In the genomic region with DNA sequence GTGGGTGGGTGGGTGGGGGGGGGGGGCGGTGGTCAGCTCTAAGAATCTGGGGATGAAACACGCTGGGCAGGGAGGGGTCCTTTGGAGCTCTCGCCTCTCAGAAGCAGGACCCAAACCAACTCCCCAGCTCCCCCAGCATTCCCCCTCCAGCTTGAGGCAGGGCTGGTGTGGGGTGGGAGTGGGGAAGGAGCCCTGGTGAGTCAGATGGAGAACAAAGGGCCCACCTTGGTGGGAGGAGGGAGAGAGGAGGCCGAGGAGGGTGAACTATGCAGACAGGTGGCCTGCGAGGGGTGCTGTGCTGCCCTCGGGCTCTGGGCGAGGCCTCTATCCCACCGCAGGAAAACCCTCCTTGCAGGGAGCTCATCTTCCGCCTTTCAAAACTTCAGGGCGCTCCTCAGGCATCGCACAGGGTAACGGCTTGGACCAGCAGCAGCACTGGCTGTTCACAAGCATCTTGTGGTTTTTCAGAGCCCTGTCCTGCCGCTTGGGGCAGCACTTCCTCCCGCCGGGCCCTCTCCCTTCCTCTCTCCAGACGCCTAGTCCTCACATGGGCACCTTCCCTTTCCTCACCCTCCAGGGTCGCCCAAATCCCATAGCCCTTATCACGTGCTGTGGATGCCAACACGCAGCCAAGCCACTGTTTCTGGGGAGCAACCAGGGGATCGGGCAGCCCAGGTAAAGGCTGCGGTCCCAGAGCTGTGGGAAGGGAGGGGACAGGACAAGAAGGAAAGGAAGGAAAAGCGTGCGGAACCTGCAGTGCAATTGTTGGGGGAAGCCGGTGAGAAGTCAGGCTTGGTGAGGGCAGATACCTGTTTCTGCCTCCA, we compare ENCODE assay signal across 1 cellular context.
TF ChIP-seq lines count a peak whose summit lies in the region.

No MANE protein-coding gene starts in this region.

TF ChIP-seq in HEK293, 187 proteins besides CTCF, POLR2A, EP300 and RAD21 (continued from another document and continues in another):
- TF ChIP-seq KLF16 (tag by site-specific recombination; IDR thresholded peaks at IDR 0.05) = no peak
- TF ChIP-seq, protein P1, sequence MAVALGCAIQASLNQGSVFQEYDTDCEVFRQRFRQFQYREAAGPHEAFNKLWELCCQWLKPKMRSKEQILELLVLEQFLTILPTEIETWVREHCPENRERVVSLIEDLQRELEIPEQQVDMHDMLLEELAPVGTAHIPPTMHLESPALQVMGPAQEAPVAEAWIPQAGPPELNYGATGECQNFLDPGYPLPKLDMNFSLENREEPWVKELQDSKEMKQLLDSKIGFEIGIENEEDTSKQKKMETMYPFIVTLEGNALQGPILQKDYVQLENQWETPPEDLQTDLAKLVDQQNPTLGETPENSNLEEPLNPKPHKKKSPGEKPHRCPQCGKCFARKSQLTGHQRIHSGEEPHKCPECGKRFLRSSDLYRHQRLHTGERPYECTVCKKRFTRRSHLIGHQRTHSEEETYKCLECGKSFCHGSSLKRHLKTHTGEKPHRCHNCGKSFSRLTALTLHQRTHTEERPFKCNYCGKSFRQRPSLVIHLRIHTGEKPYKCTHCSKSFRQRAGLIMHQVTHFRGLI (tag by site-specific recombination; IDR thresholded peaks at IDR 0.05) = no peak
- TF ChIP-seq, protein P2, sequence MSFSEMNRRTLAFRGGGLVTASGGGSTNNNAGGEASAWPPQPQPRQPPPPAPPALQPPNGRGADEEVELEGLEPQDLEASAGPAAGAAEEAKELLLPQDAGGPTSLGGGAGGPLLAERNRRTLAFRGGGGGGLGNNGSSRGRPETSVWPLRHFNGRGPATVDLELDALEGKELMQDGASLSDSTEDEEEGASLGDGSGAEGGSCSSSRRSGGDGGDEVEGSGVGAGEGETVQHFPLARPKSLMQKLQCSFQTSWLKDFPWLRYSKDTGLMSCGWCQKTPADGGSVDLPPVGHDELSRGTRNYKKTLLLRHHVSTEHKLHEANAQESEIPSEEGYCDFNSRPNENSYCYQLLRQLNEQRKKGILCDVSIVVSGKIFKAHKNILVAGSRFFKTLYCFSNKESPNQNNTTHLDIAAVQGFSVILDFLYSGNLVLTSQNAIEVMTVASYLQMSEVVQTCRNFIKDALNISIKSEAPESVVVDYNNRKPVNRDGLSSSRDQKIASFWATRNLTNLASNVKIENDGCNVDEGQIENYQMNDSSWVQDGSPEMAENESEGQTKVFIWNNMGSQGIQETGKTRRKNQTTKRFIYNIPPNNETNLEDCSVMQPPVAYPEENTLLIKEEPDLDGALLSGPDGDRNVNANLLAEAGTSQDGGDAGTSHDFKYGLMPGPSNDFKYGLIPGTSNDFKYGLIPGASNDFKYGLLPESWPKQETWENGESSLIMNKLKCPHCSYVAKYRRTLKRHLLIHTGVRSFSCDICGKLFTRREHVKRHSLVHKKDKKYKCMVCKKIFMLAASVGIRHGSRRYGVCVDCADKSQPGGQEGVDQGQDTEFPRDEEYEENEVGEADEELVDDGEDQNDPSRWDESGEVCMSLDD (tag by site-specific recombination; IDR thresholded peaks at IDR 0.05) = no peak
- TF ChIP-seq ZNF221 (tag by site-specific recombination; IDR thresholded peaks at IDR 0.05; ENCODE audit: borderline replicate concordance) = no peak
- no peak for TF ChIP-seq ZNF626 (tag by site-specific recombination; IDR thresholded peaks at IDR 0.05)
- TF ChIP-seq ZNF23 (tag by site-specific recombination; IDR thresholded peaks at IDR 0.05; ENCODE audit: borderline replicate concordance) = no peak
- peak; percentile 44 for TF ChIP-seq ZNF335 (tag by site-specific recombination; conservative IDR thresholded peaks at IDR 0.05)
- TF ChIP-seq ZNF843 (tag by site-specific recombination; IDR thresholded peaks at IDR 0.05) = no peak
- TF ChIP-seq ZNF670 (tag by site-specific recombination; IDR thresholded peaks at IDR 0.05; ENCODE audit: low read depth) = no peak
- no peak for TF ChIP-seq ZNF701 (tag by site-specific recombination; IDR thresholded peaks at IDR 0.05)
- no peak for TF ChIP-seq ZNF664 (tag by site-specific recombination; IDR thresholded peaks at IDR 0.05)
- peak; percentile 32 for TF ChIP-seq SP2 (tag by site-specific recombination; IDR thresholded peaks at IDR 0.05)
- no peak for TF ChIP-seq ZNF24 (tag by site-specific recombination; IDR thresholded peaks at IDR 0.05)
- TF ChIP-seq ZNF184 (tag by site-specific recombination; IDR thresholded peaks at IDR 0.05) = no peak
- no peak for TF ChIP-seq ZNF404 (tag by site-specific recombination; IDR thresholded peaks at IDR 0.05)
- TF ChIP-seq ZFP41 (tag by site-specific recombination; IDR thresholded peaks at IDR 0.05; ENCODE audit: borderline replicate concordance) = no peak
- TF ChIP-seq SCRT2 (tag by site-specific recombination; IDR thresholded peaks at IDR 0.05) = no peak
- TF ChIP-seq IKZF3 (tag by site-specific recombination; IDR thresholded peaks at IDR 0.05) = peak; percentile 85
- TF ChIP-seq, protein P3, sequence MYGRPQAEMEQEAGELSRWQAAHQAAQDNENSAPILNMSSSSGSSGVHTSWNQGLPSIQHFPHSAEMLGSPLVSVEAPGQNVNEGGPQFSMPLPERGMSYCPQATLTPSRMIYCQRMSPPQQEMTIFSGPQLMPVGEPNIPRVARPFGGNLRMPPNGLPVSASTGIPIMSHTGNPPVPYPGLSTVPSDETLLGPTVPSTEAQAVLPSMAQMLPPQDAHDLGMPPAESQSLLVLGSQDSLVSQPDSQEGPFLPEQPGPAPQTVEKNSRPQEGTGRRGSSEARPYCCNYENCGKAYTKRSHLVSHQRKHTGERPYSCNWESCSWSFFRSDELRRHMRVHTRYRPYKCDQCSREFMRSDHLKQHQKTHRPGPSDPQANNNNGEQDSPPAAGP (tag by site-specific recombination; IDR thresholded peaks at IDR 0.05) = peak; percentile 25; the same call in 1 of the 2 replicates
- TF ChIP-seq, protein P4, sequence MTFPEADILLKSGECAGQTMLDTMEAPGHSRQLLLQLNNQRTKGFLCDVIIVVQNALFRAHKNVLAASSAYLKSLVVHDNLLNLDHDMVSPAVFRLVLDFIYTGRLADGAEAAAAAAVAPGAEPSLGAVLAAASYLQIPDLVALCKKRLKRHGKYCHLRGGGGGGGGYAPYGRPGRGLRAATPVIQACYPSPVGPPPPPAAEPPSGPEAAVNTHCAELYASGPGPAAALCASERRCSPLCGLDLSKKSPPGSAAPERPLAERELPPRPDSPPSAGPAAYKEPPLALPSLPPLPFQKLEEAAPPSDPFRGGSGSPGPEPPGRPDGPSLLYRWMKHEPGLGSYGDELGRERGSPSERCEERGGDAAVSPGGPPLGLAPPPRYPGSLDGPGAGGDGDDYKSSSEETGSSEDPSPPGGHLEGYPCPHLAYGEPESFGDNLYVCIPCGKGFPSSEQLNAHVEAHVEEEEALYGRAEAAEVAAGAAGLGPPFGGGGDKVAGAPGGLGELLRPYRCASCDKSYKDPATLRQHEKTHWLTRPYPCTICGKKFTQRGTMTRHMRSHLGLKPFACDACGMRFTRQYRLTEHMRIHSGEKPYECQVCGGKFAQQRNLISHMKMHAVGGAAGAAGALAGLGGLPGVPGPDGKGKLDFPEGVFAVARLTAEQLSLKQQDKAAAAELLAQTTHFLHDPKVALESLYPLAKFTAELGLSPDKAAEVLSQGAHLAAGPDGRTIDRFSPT (tag by site-specific recombination; IDR thresholded peaks at IDR 0.05) = 0 out of 2 replicates have a peak, but pooled peaks have one; percentile 63
- no peak for TF ChIP-seq ZNF248 (tag by site-specific recombination; IDR thresholded peaks at IDR 0.05)
- TF ChIP-seq ZBTB7A (tag by site-specific recombination; IDR thresholded peaks at IDR 0.05; ENCODE audit: low read depth) = no peak
- no peak for TF ChIP-seq ZNF202 (tag by site-specific recombination; IDR thresholded peaks at IDR 0.05; ENCODE audit: borderline replicate concordance)
- TF ChIP-seq, protein P5, sequence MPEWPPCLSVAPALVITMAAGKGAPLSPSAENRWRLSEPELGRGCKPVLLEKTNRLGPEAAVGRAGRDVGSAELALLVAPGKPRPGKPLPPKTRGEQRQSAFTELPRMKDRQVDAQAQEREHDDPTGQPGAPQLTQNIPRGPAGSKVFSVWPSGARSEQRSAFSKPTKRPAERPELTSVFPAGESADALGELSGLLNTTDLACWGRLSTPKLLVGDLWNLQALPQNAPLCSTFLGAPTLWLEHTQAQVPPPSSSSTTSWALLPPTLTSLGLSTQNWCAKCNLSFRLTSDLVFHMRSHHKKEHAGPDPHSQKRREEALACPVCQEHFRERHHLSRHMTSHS (tag by site-specific recombination; IDR thresholded peaks at IDR 0.05) = no peak
- TF ChIP-seq ZNF366 (tag by site-specific recombination; conservative IDR thresholded peaks at IDR 0.05) = 0 out of 2 replicates have a peak, but pooled peaks have one; percentile 27
- TF ChIP-seq GLI2 (tag by site-specific recombination; IDR thresholded peaks at IDR 0.05; ENCODE audit: borderline replicate concordance, low read depth) = no peak
- TF ChIP-seq OSR2 (tag by site-specific recombination; IDR thresholded peaks at IDR 0.05) = no peak
- TF ChIP-seq, protein P6, sequence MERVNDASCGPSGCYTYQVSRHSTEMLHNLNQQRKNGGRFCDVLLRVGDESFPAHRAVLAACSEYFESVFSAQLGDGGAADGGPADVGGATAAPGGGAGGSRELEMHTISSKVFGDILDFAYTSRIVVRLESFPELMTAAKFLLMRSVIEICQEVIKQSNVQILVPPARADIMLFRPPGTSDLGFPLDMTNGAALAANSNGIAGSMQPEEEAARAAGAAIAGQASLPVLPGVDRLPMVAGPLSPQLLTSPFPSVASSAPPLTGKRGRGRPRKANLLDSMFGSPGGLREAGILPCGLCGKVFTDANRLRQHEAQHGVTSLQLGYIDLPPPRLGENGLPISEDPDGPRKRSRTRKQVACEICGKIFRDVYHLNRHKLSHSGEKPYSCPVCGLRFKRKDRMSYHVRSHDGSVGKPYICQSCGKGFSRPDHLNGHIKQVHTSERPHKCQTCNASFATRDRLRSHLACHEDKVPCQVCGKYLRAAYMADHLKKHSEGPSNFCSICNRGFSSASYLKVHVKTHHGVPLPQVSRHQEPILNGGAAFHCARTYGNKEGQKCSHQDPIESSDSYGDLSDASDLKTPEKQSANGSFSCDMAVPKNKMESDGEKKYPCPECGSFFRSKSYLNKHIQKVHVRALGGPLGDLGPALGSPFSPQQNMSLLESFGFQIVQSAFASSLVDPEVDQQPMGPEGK (tag by site-specific recombination; IDR thresholded peaks at IDR 0.05) = no peak
- TF ChIP-seq, protein P7, sequence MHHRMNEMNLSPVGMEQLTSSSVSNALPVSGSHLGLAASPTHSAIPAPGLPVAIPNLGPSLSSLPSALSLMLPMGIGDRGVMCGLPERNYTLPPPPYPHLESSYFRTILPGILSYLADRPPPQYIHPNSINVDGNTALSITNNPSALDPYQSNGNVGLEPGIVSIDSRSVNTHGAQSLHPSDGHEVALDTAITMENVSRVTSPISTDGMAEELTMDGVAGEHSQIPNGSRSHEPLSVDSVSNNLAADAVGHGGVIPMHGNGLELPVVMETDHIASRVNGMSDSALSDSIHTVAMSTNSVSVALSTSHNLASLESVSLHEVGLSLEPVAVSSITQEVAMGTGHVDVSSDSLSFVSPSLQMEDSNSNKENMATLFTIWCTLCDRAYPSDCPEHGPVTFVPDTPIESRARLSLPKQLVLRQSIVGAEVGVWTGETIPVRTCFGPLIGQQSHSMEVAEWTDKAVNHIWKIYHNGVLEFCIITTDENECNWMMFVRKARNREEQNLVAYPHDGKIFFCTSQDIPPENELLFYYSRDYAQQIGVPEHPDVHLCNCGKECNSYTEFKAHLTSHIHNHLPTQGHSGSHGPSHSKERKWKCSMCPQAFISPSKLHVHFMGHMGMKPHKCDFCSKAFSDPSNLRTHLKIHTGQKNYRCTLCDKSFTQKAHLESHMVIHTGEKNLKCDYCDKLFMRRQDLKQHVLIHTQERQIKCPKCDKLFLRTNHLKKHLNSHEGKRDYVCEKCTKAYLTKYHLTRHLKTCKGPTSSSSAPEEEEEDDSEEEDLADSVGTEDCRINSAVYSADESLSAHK (tag by site-specific recombination; IDR thresholded peaks at IDR 0.05) = no peak
- TF ChIP-seq, protein P8, sequence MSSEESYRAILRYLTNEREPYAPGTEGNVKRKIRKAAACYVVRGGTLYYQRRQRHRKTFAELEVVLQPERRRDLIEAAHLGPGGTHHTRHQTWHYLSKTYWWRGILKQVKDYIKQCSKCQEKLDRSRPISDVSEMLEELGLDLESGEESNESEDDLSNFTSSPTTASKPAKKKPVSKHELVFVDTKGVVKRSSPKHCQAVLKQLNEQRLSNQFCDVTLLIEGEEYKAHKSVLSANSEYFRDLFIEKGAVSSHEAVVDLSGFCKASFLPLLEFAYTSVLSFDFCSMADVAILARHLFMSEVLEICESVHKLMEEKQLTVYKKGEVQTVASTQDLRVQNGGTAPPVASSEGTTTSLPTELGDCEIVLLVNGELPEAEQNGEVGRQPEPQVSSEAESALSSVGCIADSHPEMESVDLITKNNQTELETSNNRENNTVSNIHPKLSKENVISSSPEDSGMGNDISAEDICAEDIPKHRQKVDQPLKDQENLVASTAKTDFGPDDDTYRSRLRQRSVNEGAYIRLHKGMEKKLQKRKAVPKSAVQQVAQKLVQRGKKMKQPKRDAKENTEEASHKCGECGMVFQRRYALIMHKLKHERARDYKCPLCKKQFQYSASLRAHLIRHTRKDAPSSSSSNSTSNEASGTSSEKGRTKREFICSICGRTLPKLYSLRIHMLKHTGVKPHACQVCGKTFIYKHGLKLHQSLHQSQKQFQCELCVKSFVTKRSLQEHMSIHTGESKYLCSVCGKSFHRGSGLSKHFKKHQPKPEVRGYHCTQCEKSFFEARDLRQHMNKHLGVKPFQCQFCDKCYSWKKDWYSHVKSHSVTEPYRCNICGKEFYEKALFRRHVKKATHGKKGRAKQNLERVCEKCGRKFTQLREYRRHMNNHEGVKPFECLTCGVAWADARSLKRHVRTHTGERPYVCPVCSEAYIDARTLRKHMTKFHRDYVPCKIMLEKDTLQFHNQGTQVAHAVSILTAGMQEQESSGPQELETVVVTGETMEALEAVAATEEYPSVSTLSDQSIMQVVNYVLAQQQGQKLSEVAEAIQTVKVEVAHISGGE (tag by site-specific recombination; conservative IDR thresholded peaks at IDR 0.05; ENCODE audit: low read depth) = peak; percentile 64; the same call in 1 of the 2 replicates
- TF ChIP-seq, protein P9, sequence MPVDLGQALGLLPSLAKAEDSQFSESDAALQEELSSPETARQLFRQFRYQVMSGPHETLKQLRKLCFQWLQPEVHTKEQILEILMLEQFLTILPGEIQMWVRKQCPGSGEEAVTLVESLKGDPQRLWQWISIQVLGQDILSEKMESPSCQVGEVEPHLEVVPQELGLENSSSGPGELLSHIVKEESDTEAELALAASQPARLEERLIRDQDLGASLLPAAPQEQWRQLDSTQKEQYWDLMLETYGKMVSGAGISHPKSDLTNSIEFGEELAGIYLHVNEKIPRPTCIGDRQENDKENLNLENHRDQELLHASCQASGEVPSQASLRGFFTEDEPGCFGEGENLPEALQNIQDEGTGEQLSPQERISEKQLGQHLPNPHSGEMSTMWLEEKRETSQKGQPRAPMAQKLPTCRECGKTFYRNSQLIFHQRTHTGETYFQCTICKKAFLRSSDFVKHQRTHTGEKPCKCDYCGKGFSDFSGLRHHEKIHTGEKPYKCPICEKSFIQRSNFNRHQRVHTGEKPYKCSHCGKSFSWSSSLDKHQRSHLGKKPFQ (tag by site-specific recombination; IDR thresholded peaks at IDR 0.05) = no peak
- TF ChIP-seq ZNF600 (tag by site-specific recombination; IDR thresholded peaks at IDR 0.05) = peak; percentile 94
- TF ChIP-seq, protein P10, sequence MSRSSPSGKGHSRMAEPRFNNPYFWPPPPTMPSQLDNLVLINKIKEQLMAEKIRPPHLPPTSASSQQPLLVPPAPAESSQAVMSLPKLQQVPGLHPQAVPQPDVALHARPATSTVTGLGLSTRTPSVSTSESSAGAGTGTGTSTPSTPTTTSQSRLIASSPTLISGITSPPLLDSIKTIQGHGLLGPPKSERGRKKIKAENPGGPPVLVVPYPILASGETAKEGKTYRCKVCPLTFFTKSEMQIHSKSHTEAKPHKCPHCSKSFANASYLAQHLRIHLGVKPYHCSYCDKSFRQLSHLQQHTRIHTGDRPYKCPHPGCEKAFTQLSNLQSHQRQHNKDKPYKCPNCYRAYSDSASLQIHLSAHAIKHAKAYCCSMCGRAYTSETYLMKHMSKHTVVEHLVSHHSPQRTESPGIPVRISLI (tag by site-specific recombination; IDR thresholded peaks at IDR 0.05) = no peak
- peak; percentile 38; the same call in 1 of the 2 replicates for TF ChIP-seq ZIC2 (tag by site-specific recombination; IDR thresholded peaks at IDR 0.05)
- TF ChIP-seq ZFHX2 (tag by site-specific recombination; conservative IDR thresholded peaks at IDR 0.05) = peak; percentile 24; the same call in 1 of the 2 replicates
